8 cellular contexts compared by ENCODE assay signal in genomic region chr3:185152433-185153169, GRCh38.
DNase-seq lines count a peak whose midpoint lies in the region; ATAC-seq lines count a peak whose summit lies in the region.

C3orf70 (minus strand) TSS chr3:185153060; CDS start chr3:185152823, 237 bp downstream.

- peak within 1 kb of the TSS; percentile 82 for H3K4me3 ChIP-seq in SK-N-MC

- H3K36me3 ChIP-seq in SK-N-MC (ENCODE audit: insufficient read depth, low read length): no peaks in the 10 kb centered on the region

- no peaks in the 10 kb centered on the region for H3K27me3 ChIP-seq in layer of hippocampus (ENCODE audit: control insufficient read depth, insufficient read depth, low read length)

- no peaks in the 10 kb centered on the region for H3K9me3 ChIP-seq in SK-N-MC (ENCODE audit: low read depth, low read length)

- peak; percentile 44 for ATAC-seq in HG03521 (IDR thresholded peaks at IDR 0.05; ENCODE audit: unreplicated experiment)
- no peak for ATAC-seq in GM19467 (IDR thresholded peaks at IDR 0.05; ENCODE audit: unreplicated experiment)

- H3K9ac ChIP-seq in SK-N-MC (ENCODE audit: insufficient read length): peak within 1 kb of the TSS; percentile 75

- DNase-seq in SIG-M5 treated with dmso at 0.1 percent for 504 hours (lab: John Stamatoyannopoulos, UW; ENCODE audit: unreplicated experiment) (peak; percentile 34), SIG-M5 (lab: John Stamatoyannopoulos, UW) (no peak), SK-N-MC (ENCODE audit: low read depth, low spot score) (no peak), dedifferentiated amniotic fluid mesenchymal stem cell (ENCODE audit: extremely low spot score) (peak; percentile 27)
- DNase-seq in stimulated activated CD4-positive, alpha-beta T cell treated with anti-CD3 and anti-CD28 coated beads, Interleukin-12 subunit alpha, Interleukin-12 subunit beta, amount 100 ng/mL, for 4 hours: peak; percentile 11

- peak within 1 kb of the TSS; percentile 55; the same call in 1 of the 2 replicates for H3K27ac ChIP-seq in SK-N-MC
- H3K27ac ChIP-seq in layer of hippocampus (ENCODE audit: low read depth, low read length): peak within 1 kb of the TSS; percentile 80

Comparison
In these comparisons a context has a peak if more than half of its experiments do, and no peak if none do; other contexts are left out.
1. DNase-seq: peak in SIG-M5 treated with dmso at 0.1 percent for 504 hours (single experiment), dedifferentiated amniotic fluid mesenchymal stem cell (single experiment) and stimulated activated CD4-positive, alpha-beta T cell treated with anti-CD3 and anti-CD28 coated beads, Interleukin-12 subunit alpha, Interleukin-12 subunit beta, amount 100 ng/mL, for 4 hours (single experiment); none in SIG-M5 (single experiment) and SK-N-MC (single experiment).